ENCODE assay signal across 30 cellular contexts in genomic region chr5:88556415-88556814, GRCh38.
DNase-seq lines count a peak whose midpoint lies in the region; TF ChIP-seq lines count a peak whose summit lies in the region.
"Had no signal": no experiment of that assay in that cellular context is flagged by ENCODE, and none has a peak within 500 bp of the region (broad histone marks: within the 10 kb centered on the region; RNA-seq: fewer than 3 reads in every experiment).

No MANE protein-coding gene starts in this region.

- H3K4me1 ChIP-seq in KMS-11 (ENCODE audit: low read depth, poor library complexity, severe bottlenecking), result peaks cover 17% of the 10 kb centered on the region
- H3K4me1 ChIP-seq: A549, colonic mucosa, left ventricle myocardium inferior, right lobe of liver, tibial artery had no signal

- H3K9ac ChIP-seq in KMS-11, result no peak overlapping the region
- H3K9ac ChIP-seq: GM23248 had no signal

- H3K36me3 ChIP-seq in KMS-11 (ENCODE audit: insufficient read depth), result no peaks in the 10 kb centered on the region
- H3K36me3 ChIP-seq: colonic mucosa, left ventricle myocardium inferior, MG63, right lobe of liver, SJSA1, tibial artery had no signal

- H3K4me2 ChIP-seq in KMS-11, result peak overlapping the region; percentile 62
- H3K4me2 ChIP-seq: A549 had no signal

- no peak overlapping the region for H3K4me3 ChIP-seq in KMS-11 (IDR thresholded peaks at IDR 0.05; ENCODE audit: insufficient read depth, low read depth, low read length)
- H3K4me3 ChIP-seq: A549, colonic mucosa, GM23248, K562, left ventricle myocardium inferior, MG63, right lobe of liver, SJSA1, tibial artery had no signal

- H2AFZ ChIP-seq in KMS-11 (ENCODE audit: low read depth), result peak overlapping the region; percentile 32; the same call in 1 of the 2 replicates
- H2AFZ ChIP-seq: GM23248 had no signal

- in situ Hi-C loops in G401 (cut with HindIII; ENCODE audit: low sequenced_read_pairs), result no loop called here

- DNase-seq in G401 (ENCODE audit: low spot score) (peak; percentile 90), astrocyte of the hippocampus (ENCODE audit: low read depth, low spot score) (peak; percentile 75), left kidney (ENCODE audit: low read depth, low spot score) (peak; percentile 9), NCI-H510A (lab: John Stamatoyannopoulos, UW) (no peak), GM19240 (ENCODE audit: insufficient read length, low spot score) (no peak), hippocampal formation (lab: John Stamatoyannopoulos, UW) (no peak)
- DNase-seq in stimulated activated CD4-positive, alpha-beta T cell treated with anti-CD3 and anti-CD28 coated beads, Interleukin-4, amount 100 ng/mL, for 1 hour, result no peak
- DNase-seq: activated CD4-positive, alpha-beta memory T cell treated with anti-CD3 and anti-CD28 coated beads for 36 hours; activated CD4-positive, CD25-positive, alpha-beta regulatory T cell treated with anti-CD3 and anti-CD28 coated beads, Interleukin-2, amount 50 U/mL, for 72 hours; activated CD8-positive, alpha-beta memory T cell treated with anti-CD3 and anti-CD28 coated beads, Interleukin-2, amount 50 U/mL, for 4 hours; activated naive CD4-positive, alpha-beta T cell; CD4-positive, alpha-beta T cell; colonic mucosa; effector CD8-positive, alpha-beta T cell; GM23248; left ventricle myocardium inferior; MG63; NCI-H1105 treated with DMSO at 0.1 percent for 48 hours; NCI-H2029; NCI-H345; NCI-H748 treated with DMSO at 0.1 percent for 48 hours; right lobe of liver; stimulated activated CD4-positive, alpha-beta T cell treated with anti-CD3 and anti-CD28 coated beads, Interleukin-12 subunit alpha, Interleukin-12 subunit beta, amount 100 ng/mL, for 4 hours; stimulated activated CD4-positive, alpha-beta T cell treated with anti-CD3 and anti-CD28 coated beads, Interleukin-2, amount 100 ng/mL, for 48 hours; tibial artery had no signal

- no peaks in the 10 kb centered on the region for H4K20me1 ChIP-seq in KMS-11 (ENCODE audit: insufficient read depth)

- no peak for TF ChIP-seq CTCF in KMS-11 (conservative IDR thresholded peaks at IDR 0.05; ENCODE audit: low read depth, low read length)

- H3K79me2 ChIP-seq in KMS-11 (ENCODE audit: insufficient read depth, low read depth), result no peaks in the 10 kb centered on the region

- H3K27me3 ChIP-seq in KMS-11 (ENCODE audit: insufficient read depth, low read depth), result no peaks in the 10 kb centered on the region
- H3K27me3 ChIP-seq: colonic mucosa, MG63, right lobe of liver, SJSA1, tibial artery had no signal

- H3K27ac ChIP-seq in KMS-11, result no peak overlapping the region; the same call in 1 of the 2 replicates
- H3K27ac ChIP-seq: A549, colonic mucosa, epithelial cell of prostate, GM23248, left ventricle myocardium inferior, right lobe of liver, SJSA1, tibial artery had no signal

Comparison
In these comparisons a context has a peak if more than half of its experiments do, and no peak if none do; other contexts are left out.
1. DNase-seq: peak in G401 (single experiment), astrocyte of the hippocampus (single experiment) and left kidney (single experiment); none in stimulated activated CD4-positive, alpha-beta T cell treated with anti-CD3 and anti-CD28 coated beads, Interleukin-4, amount 100 ng/mL, for 1 hour (single experiment), NCI-H510A (single experiment), GM19240 (single experiment) and hippocampal formation (0 of 2).